ENCODE assay signal across 13 cellular contexts in the genomic region with DNA sequence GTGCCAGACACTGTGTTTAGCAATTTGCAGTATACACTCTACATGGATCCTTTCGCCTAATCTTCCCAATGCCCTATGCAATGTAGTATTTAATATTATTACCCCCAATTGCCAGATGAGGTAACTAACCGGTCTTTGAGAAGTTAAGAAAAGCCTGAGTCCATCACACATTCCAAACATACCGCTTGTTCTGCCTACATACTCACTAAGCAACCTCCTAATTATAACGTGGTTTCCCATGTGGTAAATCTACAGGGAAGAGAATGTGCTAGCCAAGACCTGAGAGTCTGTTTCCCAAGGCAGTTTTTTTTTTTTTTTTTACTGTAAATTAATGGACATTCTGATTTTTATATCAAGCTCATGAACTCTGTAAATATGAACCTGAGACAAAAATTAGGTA. TPM values are rescaled to one million over a fixed set of nuclear protein-coding genes. Genes with fewer than 3 reads are reported as not detected.
A peak's percentile ranks its signal among the peaks of the same experiment; 100 is the strongest.
DNase-seq lines count a peak whose midpoint lies in the region; ATAC-seq and TF ChIP-seq lines count a peak whose summit lies in the region.
"Had no signal": no experiment of that assay in that cellular context is flagged by ENCODE, and none has a peak within 500 bp of the region (broad histone marks: within the 10 kb centered on the region; RNA-seq: fewer than 3 reads in every experiment).

No MANE protein-coding gene starts in this region.

- peaks cover 10% of the 10 kb centered on the region for H3K36me3 Mint-ChIP-seq in natural killer cell treated with Interleukin-12 subunit alpha and Interleukin-12 subunit beta and Interleukin-15 and Interleukin-18, amount 100 ng/mL, for 72 hours
- H3K36me3 Mint-ChIP-seq in natural killer cell (no peaks in the 10 kb centered on the region), T-cell (peaks cover 31% of the 10 kb centered on the region)

- ATAC-seq in natural killer cell treated with Interleukin-12 subunit alpha and Interleukin-12 subunit beta and Interleukin-15 and Interleukin-18, amount 100 ng/mL, for 72 hours: no peak
- no peak for ATAC-seq in natural killer cell
- ATAC-seq in T-cell (replicated peaks in 1 of 4): no peak

- peak overlapping the region; percentile 38 to 63 for H3K27ac Mint-ChIP-seq in natural killer cell treated with Interleukin-12 subunit alpha and Interleukin-12 subunit beta and Interleukin-15 and Interleukin-18, amount 100 ng/mL, for 72 hours
- H3K27ac Mint-ChIP-seq in natural killer cell (no peak overlapping the region), T-cell (peak overlapping the region in 1 of 2 donors; percentile 12)
- H3K27ac Mint-ChIP-seq: activated T-helper 1 cell treated with anti-CD3 and anti-CD28 coated beads, Interleukin-12 subunit alpha, Interleukin-12 subunit beta, Interleukin-2, Interleukin-4 antibody, amounts not matched to agents 30 ng/mL and 10 ng/mL and 1 ng/mL, durations not matched to agents 14 hours and 24 hours and 36 hours had no signal

- H4K20me1 ChIP-seq in OCI-LY3 (ENCODE audit: insufficient read depth, low read length): peaks cover 86% of the 10 kb centered on the region

- H3K4me3 Mint-ChIP-seq in natural killer cell treated with Interleukin-12 subunit alpha and Interleukin-12 subunit beta and Interleukin-15 and Interleukin-18, amount 100 ng/mL, for 72 hours: no peak overlapping the region
- no peak overlapping the region for H3K4me3 Mint-ChIP-seq in natural killer cell
- H3K4me3 Mint-ChIP-seq in T-cell: no peak overlapping the region
- H3K4me3 Mint-ChIP-seq: activated T-helper 1 cell treated with anti-CD3 and anti-CD28 coated beads, Interleukin-12 subunit alpha, Interleukin-12 subunit beta, Interleukin-2, Interleukin-4 antibody, amounts not matched to agents 30 ng/mL and 10 ng/mL and 1 ng/mL, durations not matched to agents 14 hours and 24 hours and 36 hours had no signal

- no peaks in the 10 kb centered on the region for H3K9me3 Mint-ChIP-seq in natural killer cell treated with Interleukin-12 subunit alpha and Interleukin-12 subunit beta and Interleukin-15 and Interleukin-18, amount 100 ng/mL, for 72 hours
- H3K9me3 Mint-ChIP-seq in natural killer cell (no peaks in the 10 kb centered on the region), T-cell (no peaks in the 10 kb centered on the region)
- H3K9me3 Mint-ChIP-seq: activated T-helper 1 cell treated with anti-CD3 and anti-CD28 coated beads, Interleukin-12 subunit alpha, Interleukin-12 subunit beta, Interleukin-2, Interleukin-4 antibody, amounts not matched to agents 30 ng/mL and 10 ng/mL and 1 ng/mL, durations not matched to agents 14 hours and 24 hours and 36 hours had no signal

- peak overlapping the region; percentile 69 for H3K4me2 ChIP-seq in OCI-LY3 (ENCODE audit: low read length)

- peak overlapping the region; percentile 40 for H3K27ac ChIP-seq in OCI-LY3 (ENCODE audit: low read length)
- H3K27ac ChIP-seq in dorsolateral prefrontal cortex: peak overlapping the region in 10 of 59 donors; percentile 2 to 64 (median 26)
- H3K27ac ChIP-seq: colonic mucosa, spleen had no signal

- CTCF ChIA-PET in T-cell (lab: Charles Lee): interaction anchor here in 1 of 2 donors (0.6 to 0.7 kb wide), 2 partner anchors 128 to 167 kb away, joined by 3 read pairs; no protein-coding TSS in a partner anchor

- H3K4me1 Mint-ChIP-seq in natural killer cell treated with Interleukin-12 subunit alpha and Interleukin-12 subunit beta and Interleukin-15 and Interleukin-18, amount 100 ng/mL, for 72 hours (ENCODE audit: low read depth in 2 of 2): peaks cover 60 to 68% of the 10 kb centered on the region in 2 donors
- H3K4me1 Mint-ChIP-seq in natural killer cell: peaks cover 68 to 81% of the 10 kb centered on the region in 2 donors
- H3K4me1 Mint-ChIP-seq in T-cell: peaks cover 88 to 89% (median 88%) of the 10 kb centered on the region in 3 donors

- H2AFZ ChIP-seq in OCI-LY3 (ENCODE audit: low read depth, low read length): no peak overlapping the region

- intact Hi-C loops in natural killer cell (cut with micrococcal nuclease) (no loop called here), dorsolateral prefrontal cortex (cut with DNase I) (no loop called here)

- H3K4me1 ChIP-seq in OCI-LY3 (ENCODE audit: low read length): peaks cover 28% of the 10 kb centered on the region
- H3K4me1 ChIP-seq: colonic mucosa had no signal

- no peaks in the 10 kb centered on the region for H3K27me3 Mint-ChIP-seq in natural killer cell treated with Interleukin-12 subunit alpha and Interleukin-12 subunit beta and Interleukin-15 and Interleukin-18, amount 100 ng/mL, for 72 hours
- H3K27me3 Mint-ChIP-seq in natural killer cell (ENCODE audit: low read depth in 2 of 2) (no peaks in the 10 kb centered on the region), T-cell (no peaks in the 10 kb centered on the region)

- peak overlapping the region; percentile 25; the same call in 1 of the 2 replicates for H3K9ac ChIP-seq in OCI-LY3 (ENCODE audit: low read length)

- H3K4me3 ChIP-seq in OCI-LY3 (ENCODE audit: low read length) (peak overlapping the region; percentile 66), dorsolateral prefrontal cortex (no peak overlapping the region)
- H3K4me3 ChIP-seq: colonic mucosa, spleen had no signal

- H3K79me2 ChIP-seq in OCI-LY3 (ENCODE audit: low read length): peaks cover 100% of the 10 kb centered on the region

- DNase-seq in natural killer cell treated with Interleukin-12 subunit alpha and Interleukin-12 subunit beta and Interleukin-15 and Interleukin-18, amount 100 ng/mL, for 72 hours (ENCODE audit: low spot score): no peak
- no peak for DNase-seq in natural killer cell
- peak; percentile 81 for DNase-seq in fibroblast of peridontal ligament (ENCODE audit: extremely low read depth)
- no peak for DNase-seq in dorsolateral prefrontal cortex
- no peak for DNase-seq in NCI-H1105 treated with DMSO at 0.1 percent for 48 hours (lab: John Stamatoyannopoulos, UW)
- no peak for DNase-seq in T-cell
- DNase-seq in RKO (ENCODE audit: low spot score): no peak
- DNase-seq: AML-193, colonic mucosa, NCI-H526, spleen had no signal

- no peaks in the 10 kb centered on the region for H3K27me3 ChIP-seq in OCI-LY3 (ENCODE audit: low read depth, low read length)
- no peaks in the 10 kb centered on the region for H3K27me3 ChIP-seq in dorsolateral prefrontal cortex
- H3K27me3 ChIP-seq: colonic mucosa, spleen had no signal

- H3K36me3 ChIP-seq in OCI-LY3 (replicated peaks; ENCODE audit: low read depth, low read length): peaks cover 4% of the 10 kb centered on the region
- H3K36me3 ChIP-seq: colonic mucosa, spleen had no signal

- no peak for TF ChIP-seq CTCF in natural killer cell (IDR thresholded peaks at IDR 0.05)
- no peak for TF ChIP-seq CTCF in OCI-LY3 (IDR thresholded peaks at IDR 0.05; ENCODE audit: low read depth, low read length)
- no peak for TF ChIP-seq CTCF in dorsolateral prefrontal cortex (IDR thresholded peaks at IDR 0.05 in 54 of 56, conservative IDR thresholded peaks at IDR 0.05 in 2 of 56; ENCODE audit: low read depth in 1 of 56, partially characterized antibody in 56 of 56)

- H3K9me3 ChIP-seq in OCI-LY3 (ENCODE audit: insufficient read depth, low read length): no peaks in the 10 kb centered on the region
- H3K9me3 ChIP-seq: colonic mucosa, spleen had no signal

- POLR2A ChIA-PET in T-cell (lab: Charles Lee): interaction anchor here (0.5 to 0.7 kb wide), 3 partner anchors 15 to 243 kb away, joined by 3 to 8 read pairs (median 3); no protein-coding TSS in a partner anchor

RNA-seq across cellular contexts. Expression of gene ATP2B1, which starts 37.2 kb away (rescaled TPM):
- 10 to 100 TPM; 45.5 to 57.3 TPM for total RNA-seq in natural killer cell treated with Interleukin-12 subunit alpha and Interleukin-12 subunit beta and Interleukin-15 and Interleukin-18, amount 100 ng/mL, for 72 hours
- total RNA-seq in natural killer cell: 10 to 100 TPM; 87.8 to 97.6 (median 97.3) TPM
- 100 to 1,000 TPM in 117 of 120 experiments, 10 to 100 TPM in 3; 86.2 to 415 (median 270) TPM for total RNA-seq in dorsolateral prefrontal cortex
- 100 to 1,000 TPM in 1 of 5 donors, 10 to 100 TPM in 4; 38.3 to 104 (median 44.4) TPM for total RNA-seq in T-cell

Comparison
In these comparisons a context has a peak if more than half of its experiments do, and no peak if none do; other contexts are left out.
1. H3K27ac Mint-ChIP-seq: peak in natural killer cell treated with Interleukin-12 subunit alpha and Interleukin-12 subunit beta and Interleukin-15 and Interleukin-18, amount 100 ng/mL, for 72 hours (2 of 2); none in natural killer cell (0 of 2).